In genomic region chr5:145941677-145942130, GRCh38 we compare ENCODE assay signal across 15 cellular contexts. TPM values are rescaled to one million over a fixed set of nuclear protein-coding genes. Genes with fewer than 3 reads are reported as not detected.
DNase-seq lines count a peak whose midpoint lies in the region; ATAC-seq, FAIRE-seq and TF ChIP-seq lines count a peak whose summit lies in the region.
"Had no signal": no experiment of that assay in that cellular context is flagged by ENCODE, and none has a peak within 500 bp of the region (broad histone marks: within the 10 kb centered on the region; RNA-seq: fewer than 3 reads in every experiment).

No MANE protein-coding gene starts in this region.

- H2AFZ ChIP-seq in astrocyte (ENCODE audit: low read depth, low read length): no peak overlapping the region

- H3K4me1 ChIP-seq in astrocyte (ENCODE audit: insufficient read depth, low read length) (peaks cover 51% of the 10 kb centered on the region), lung (ENCODE audit: control insufficient read depth in 2 of 2, insufficient read depth in 2 of 2, low read length in 2 of 2) (peaks cover 3 to 5% of the 10 kb centered on the region in 2 donors), aorta (ENCODE audit: control insufficient read depth in 1 of 2, insufficient read depth in 2 of 2, low read length in 2 of 2) (peaks cover 0 to 3% of the 10 kb centered on the region in 2 donors)

- DNase-seq in EH (ENCODE audit: low read depth): peak; percentile 58
- DNase-seq in M059J (ENCODE audit: low read depth): peak; percentile 77
- DNase-seq in astrocyte (ENCODE audit: low read depth): peak; percentile 73
- DNase-seq in lung (ENCODE audit: low spot score): no peak
- DNase-seq in cerebellum (ENCODE audit: low spot score): no peak
- DNase-seq in aorta: no peak
- DNase-seq in activated CD4-positive, alpha-beta T cell treated with anti-CD3 and anti-CD28 coated beads for 1 hour: no peak
- DNase-seq in caudate nucleus (lab: John Stamatoyannopoulos, UW): no peak
- DNase-seq: CD4-positive, alpha-beta memory T cell; NCI-H1694 treated with DMSO at 0.1 percent for 48 hours; stimulated activated CD4-positive, alpha-beta T cell treated with anti-CD3 and anti-CD28 coated beads, Interleukin-2, amount 100 ng/mL, for 24 hours had no signal

- peak; percentile 62 for ATAC-seq in lung (ENCODE audit: insufficient read depth, low FRiP score)
- no peak for ATAC-seq in aorta (ENCODE audit: low FRiP score)

- intact Hi-C loops in aorta (cut with DNase I): no loop called here

- peaks cover 2% of the 10 kb centered on the region for H3K36me3 Mint-ChIP-seq in astrocyte (ENCODE audit: low read depth, unreplicated experiment)
- H3K36me3 Mint-ChIP-seq: brain; CD4-positive, alpha-beta memory T cell; mesothelial cell of epicardium had no signal

- FAIRE-seq in astrocyte (lab: Jason Lieb, UNC): peak; percentile 81
- FAIRE-seq: endometrium had no signal

- peak overlapping the region; percentile 45 for H3K4me2 ChIP-seq in astrocyte (ENCODE audit: low read length)

- H3K27me3 Mint-ChIP-seq in astrocyte (ENCODE audit: low read depth, unreplicated experiment): no peaks in the 10 kb centered on the region

- H3K36me3 ChIP-seq in astrocyte (ENCODE audit: insufficient read depth, low read length): no peaks in the 10 kb centered on the region
- H3K36me3 ChIP-seq in lung (ENCODE audit: control insufficient read depth in 2 of 2, insufficient read depth in 2 of 2, low read length in 2 of 2): no peaks in the 10 kb centered on the region
- no peaks in the 10 kb centered on the region for H3K36me3 ChIP-seq in aorta (ENCODE audit: control insufficient read depth in 1 of 2, insufficient read depth in 2 of 2, low read length in 1 of 2)

- H3K27ac Mint-ChIP-seq in astrocyte (ENCODE audit: unreplicated experiment): peak overlapping the region; percentile 35
- H3K27ac Mint-ChIP-seq: CD4-positive, alpha-beta memory T cell; mesothelial cell of epicardium; stimulated activated naive CD8-positive, alpha-beta T cell treated with anti-CD3 and anti-CD28 coated beads, Interleukin-15, Interleukin-2, amounts not matched to agents 100 ng/mL and 50 ng/mL, for 24 hours had no signal

- H3K4me3 Mint-ChIP-seq in astrocyte (ENCODE audit: unreplicated experiment): no peak overlapping the region
- H3K4me3 Mint-ChIP-seq: CD4-positive, alpha-beta memory T cell; mesothelial cell of epicardium; stimulated activated naive CD8-positive, alpha-beta T cell treated with anti-CD3 and anti-CD28 coated beads, Interleukin-15, Interleukin-2, amounts not matched to agents 100 ng/mL and 50 ng/mL, for 24 hours had no signal

- peaks cover 68% of the 10 kb centered on the region for H3K79me2 ChIP-seq in astrocyte (ENCODE audit: insufficient read depth, low read length)

- no peak overlapping the region for H3K9ac ChIP-seq in astrocyte (ENCODE audit: low read length)

- H3K27ac ChIP-seq in astrocyte (ENCODE audit: low read depth, low read length): peak overlapping the region; percentile 21
- H3K27ac ChIP-seq in lung (ENCODE audit: low read depth in 1 of 2, low read length in 1 of 2): no peak overlapping the region
- H3K27ac ChIP-seq in aorta (ENCODE audit: low read depth in 1 of 2, low read length in 2 of 2): no peak overlapping the region
- H3K27ac ChIP-seq in caudate nucleus (ENCODE audit: low read depth, low read length): no peak overlapping the region

- no peaks in the 10 kb centered on the region for H4K20me1 ChIP-seq in astrocyte (ENCODE audit: insufficient read depth, low read length)

- H3K9me3 ChIP-seq in astrocyte (ENCODE audit: insufficient read depth, low read depth, low read length) (no peaks in the 10 kb centered on the region), lung (ENCODE audit: control insufficient read depth in 2 of 2, insufficient read depth in 1 of 2, low read length in 1 of 2) (no peaks in the 10 kb centered on the region), aorta (ENCODE audit: control insufficient read depth, low read length) (no peaks in the 10 kb centered on the region)

- TF ChIP-seq CTCF in astrocyte (IDR thresholded peaks at IDR 0.05; ENCODE audit: insufficient read depth, low read depth, low read length) (no peak), lung (IDR thresholded peaks at IDR 0.05; ENCODE audit: control extremely low read depth, extremely low read depth) (no peak)

- H3K4me1 Mint-ChIP-seq in astrocyte (ENCODE audit: low read depth, unreplicated experiment): peaks cover 65% of the 10 kb centered on the region

- no peaks in the 10 kb centered on the region for H3K27me3 ChIP-seq in astrocyte (ENCODE audit: insufficient read depth, low read length)
- H3K27me3 ChIP-seq in lung (ENCODE audit: control insufficient read depth, insufficient read depth): no peaks in the 10 kb centered on the region
- H3K27me3 ChIP-seq in aorta (ENCODE audit: control insufficient read depth in 1 of 2, insufficient read depth in 2 of 2, low read length in 1 of 2): no peaks in the 10 kb centered on the region

- WGBS in lung, 2 donors: 58 to 63% methylated on average over 3 of the region's 3 CpGs
- WGBS in aorta, 2 donors: 68 to 72% methylated on average over 3 of the region's 3 CpGs

- H3K9me3 Mint-ChIP-seq in astrocyte (ENCODE audit: unreplicated experiment): no peaks in the 10 kb centered on the region
- H3K9me3 Mint-ChIP-seq: brain; CD4-positive, alpha-beta memory T cell; mesothelial cell of epicardium; stimulated activated naive CD8-positive, alpha-beta T cell treated with anti-CD3 and anti-CD28 coated beads, Interleukin-15, Interleukin-2, amounts not matched to agents 100 ng/mL and 50 ng/mL, for 24 hours had no signal

- H3K4me3 ChIP-seq in astrocyte (ENCODE audit: insufficient read depth, low read depth, low read length) (no peak overlapping the region), lung (no peak overlapping the region), aorta (ENCODE audit: low read length in 2 of 2) (no peak overlapping the region)

RNA-seq across cellular contexts. Expression of gene SH3RF2, which starts 5.3 kb away (rescaled TPM):
- 7.6 and 11.9 TPM in 2 replicates for total RNA-seq in M059J (2014; rRNA removed; shearing (Covaris generic))
- 8.6 and 12.3 TPM in 2 replicates for total RNA-seq in astrocyte
- total RNA-seq in lung: 10 to 100 TPM in 1 of 2 donors, 1 to 10 TPM in 1; 1.3 to 14.3 TPM
- polyA plus RNA-seq in lung: 1 to 10 TPM; 2.7 to 7.2 TPM
- 0.09 TPM for total RNA-seq in cerebellum
- 1 to 10 TPM; 3.1 to 4.5 TPM for total RNA-seq in aorta
- polyA plus RNA-seq in aorta: 10 to 100 TPM in 1 of 2 donors, 1 to 10 TPM in 1; 3.6 to 12.9 TPM
- total RNA-seq: CD4-positive, alpha-beta memory T cell had no signal
- polyA plus RNA-seq: CD4-positive, alpha-beta memory T cell had no signal

Comparison
In these comparisons a context has a peak if more than half of its experiments do, and no peak if none do; other contexts are left out.
1. DNase-seq: peak in EH (single experiment), M059J (single experiment) and astrocyte (single experiment); none in lung (single experiment), cerebellum (single experiment), aorta (0 of 2), activated CD4-positive, alpha-beta T cell treated with anti-CD3 and anti-CD28 coated beads for 1 hour (single experiment) and caudate nucleus (0 of 61).